10 cellular contexts compared by ENCODE assay signal in the genomic region with DNA sequence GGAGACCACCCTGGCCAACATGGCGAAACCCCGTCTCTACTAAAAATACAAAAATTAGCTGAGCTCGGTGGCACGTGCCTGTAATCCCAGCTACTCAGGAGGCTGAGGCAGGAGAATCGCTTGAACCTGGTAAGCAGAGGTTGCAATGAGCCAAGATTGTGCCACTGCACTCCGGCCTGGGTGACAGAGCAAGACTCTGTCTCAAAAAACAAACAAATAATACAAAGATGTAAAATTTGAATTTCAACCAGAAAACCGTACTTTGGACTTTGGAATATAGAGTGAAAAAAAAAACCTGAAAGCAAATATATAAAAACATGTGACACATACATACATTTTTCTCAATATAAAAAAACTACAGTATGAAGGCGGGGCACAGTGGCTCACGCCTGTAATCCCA. TPM values are rescaled to one million over a fixed set of nuclear protein-coding genes. Genes with fewer than 3 reads are reported as not detected.
"Had no signal": no experiment of that assay in that cellular context is flagged by ENCODE, and none has a peak within 500 bp of the region (broad histone marks: within the 10 kb centered on the region; RNA-seq: fewer than 3 reads in every experiment).

No MANE protein-coding gene starts in this region.

RNA-seq across cellular contexts. Expression of a gene that starts 20.3 kb away (rescaled TPM):
- total RNA-seq: dermis blood vessel endothelial cell, dermis microvascular lymphatic vessel endothelial cell, endothelial cell of umbilical vein, foreskin keratinocyte, gastroesophageal sphincter, glomerular endothelial cell had no signal
- polyA plus RNA-seq: endothelial cell of umbilical vein had no signal

RNA-seq across cellular contexts. Expression of a gene that starts 34.9 kb away (rescaled TPM):
- total RNA-seq: cerebellum, dermis blood vessel endothelial cell, dermis microvascular lymphatic vessel endothelial cell, endothelial cell of umbilical vein, epithelial cell of proximal tubule, esophagus muscularis mucosa, foreskin keratinocyte, frontal cortex, glomerular endothelial cell had no signal
- polyA plus RNA-seq: endothelial cell of umbilical vein, foreskin keratinocyte had no signal
